ENCODE assay signal across 18 cellular contexts in genomic region chr18:58345064-58345463, GRCh38.
DNase-seq lines count a peak whose midpoint lies in the region; ATAC-seq, FAIRE-seq and TF ChIP-seq lines count a peak whose summit lies in the region.
"Had no signal": no experiment of that assay in that cellular context is flagged by ENCODE, and none has a peak within 500 bp of the region (broad histone marks: within the 10 kb centered on the region; RNA-seq: fewer than 3 reads in every experiment).

No MANE protein-coding gene starts in this region.

- no peak overlapping the region for H3K4me3 Mint-ChIP-seq in CD4-positive, alpha-beta memory T cell
- H3K4me3 Mint-ChIP-seq: activated CD8-positive, alpha-beta T cell treated with anti-CD3 and anti-CD28 coated beads for 36 hours; activated naive CD4-positive, alpha-beta T cell treated with anti-CD3 and anti-CD28 coated beads, Interleukin-2, amount 50 U/mL, for 24 hours; activated T-cell treated with anti-CD3 and anti-CD28 coated beads, Interleukin-2, amount 50 U/mL, for 4 hours had no signal

- intact Hi-C loops in psoas muscle (cut with DNase I), result no loop called here
- intact Hi-C loops in CD4-positive, alpha-beta memory T cell (cut with micrococcal nuclease), result no loop called here

- H3K9me3 ChIP-seq in HUES6 (ENCODE audit: control insufficient read depth, insufficient read depth, low read depth, low read length) (no peaks in the 10 kb centered on the region), psoas muscle (no peaks in the 10 kb centered on the region)
- no peaks in the 10 kb centered on the region for H3K9me3 ChIP-seq in CD4-positive, alpha-beta memory T cell (ENCODE audit: control insufficient read depth in 1 of 2, low read length in 2 of 2)

- H3K4me1 ChIP-seq in HUES6 (ENCODE audit: control insufficient read depth, insufficient read depth, low read length) (peaks cover 44% of the 10 kb centered on the region), psoas muscle (peaks cover 15% of the 10 kb centered on the region)
- H3K4me1 ChIP-seq in CD4-positive, alpha-beta memory T cell (ENCODE audit: insufficient read depth, low read length), result no peaks in the 10 kb centered on the region

- H3K4me3 ChIP-seq in HUES6 (ENCODE audit: low read depth, low read length) (no peak overlapping the region), psoas muscle (no peak overlapping the region)
- no peak overlapping the region for H3K4me3 ChIP-seq in CD4-positive, alpha-beta memory T cell (ENCODE audit: low read length in 2 of 2)

- H3K27ac Mint-ChIP-seq in CD4-positive, alpha-beta memory T cell, result no peak overlapping the region
- H3K27ac Mint-ChIP-seq: activated CD8-positive, alpha-beta T cell treated with anti-CD3 and anti-CD28 coated beads for 36 hours; activated naive CD4-positive, alpha-beta T cell treated with anti-CD3 and anti-CD28 coated beads, Interleukin-2, amount 50 U/mL, for 24 hours had no signal

- 41 to 73% (median 45%) methylated on average over 7 of the region's 7 CpGs for WGBS in psoas muscle, 3 donors

- FAIRE-seq in D721Med (lab: Jason Lieb, UNC), result no peak
- FAIRE-seq: islet of Langerhans had no signal

- H3K27ac ChIP-seq in HUES6 (ENCODE audit: low read depth, low read length), result peak overlapping the region; percentile 83
- H3K27ac ChIP-seq in psoas muscle, result peak overlapping the region; percentile 46
- no peak overlapping the region for H3K27ac ChIP-seq in CD4-positive, alpha-beta memory T cell (ENCODE audit: low read depth, low read length)
- H3K27ac ChIP-seq: brain microvascular endothelial cell, WERI-Rb-1 had no signal

- no peaks in the 10 kb centered on the region for H3K36me3 Mint-ChIP-seq in CD4-positive, alpha-beta memory T cell
- H3K36me3 Mint-ChIP-seq: activated naive CD4-positive, alpha-beta T cell treated with anti-CD3 and anti-CD28 coated beads, Interleukin-2, amount 50 U/mL, for 24 hours had no signal

- H3K4me1 Mint-ChIP-seq in CD4-positive, alpha-beta memory T cell, result no peaks in the 10 kb centered on the region
- H3K4me1 Mint-ChIP-seq: activated naive CD4-positive, alpha-beta T cell treated with anti-CD3 and anti-CD28 coated beads, Interleukin-2, amount 50 U/mL, for 24 hours had no signal

- CTCF ChIA-PET in CD4-positive, alpha-beta memory T cell (lab: Charles Lee; ENCODE audit: partially characterized antibody), result no interaction called here

- peaks cover 20% of the 10 kb centered on the region for H3K36me3 ChIP-seq in HUES6 (ENCODE audit: control insufficient read depth, insufficient read depth, low read length)
- peaks cover 2 to 37% of the 10 kb centered on the region in 2 donors for H3K36me3 ChIP-seq in psoas muscle (ENCODE audit: insufficient read depth in 1 of 2, low read depth in 1 of 2)
- H3K36me3 ChIP-seq in CD4-positive, alpha-beta memory T cell (ENCODE audit: insufficient read depth, low read length), result no peaks in the 10 kb centered on the region

- peak; percentile 85 for DNase-seq in NCI-H748 (lab: John Stamatoyannopoulos, UW; ENCODE audit: unreplicated experiment)
- peak; percentile 45 for DNase-seq in iPS DF 19.7 (ENCODE audit: low read depth, low spot score)
- DNase-seq in psoas muscle, result no peak
- DNase-seq in D721Med (ENCODE audit: insufficient read length, low spot score), result no peak
- DNase-seq in NCI-H345 (lab: John Stamatoyannopoulos, UW), result no peak
- DNase-seq in CD4-positive, alpha-beta memory T cell, result no peak
- DNase-seq: activated CD8-positive, alpha-beta T cell treated with anti-CD3 and anti-CD28 coated beads for 36 hours; activated T-cell treated with anti-CD3 and anti-CD28 coated beads, Interleukin-2, amount 50 U/mL, for 4 hours; brain microvascular endothelial cell; cortex of kidney; mammary epithelial cell; NCI-H2171; NK-92 treated with Interleukin-12 subunit alpha and Interleukin-12 subunit beta, amount 100 ng/mL, for 24 hours; WERI-Rb-1 had no signal

- no peak overlapping the region for H3K9ac ChIP-seq in HUES6 (ENCODE audit: low read length)

- H3K9me3 Mint-ChIP-seq in CD4-positive, alpha-beta memory T cell, result no peaks in the 10 kb centered on the region
- H3K9me3 Mint-ChIP-seq: activated CD8-positive, alpha-beta T cell treated with anti-CD3 and anti-CD28 coated beads for 36 hours; activated naive CD4-positive, alpha-beta T cell treated with anti-CD3 and anti-CD28 coated beads, Interleukin-2, amount 50 U/mL, for 24 hours; activated T-cell treated with anti-CD3 and anti-CD28 coated beads, Interleukin-2, amount 50 U/mL, for 4 hours had no signal

- POLR2A ChIA-PET in CD4-positive, alpha-beta memory T cell (lab: Charles Lee; ENCODE audit: partially characterized antibody), result no interaction called here

- H3K27me3 ChIP-seq in HUES6 (ENCODE audit: control insufficient read depth, insufficient read depth, low read length), result no peaks in the 10 kb centered on the region
- no peaks in the 10 kb centered on the region for H3K27me3 ChIP-seq in psoas muscle (ENCODE audit: insufficient read depth in 3 of 3, low read length in 2 of 3)
- no peaks in the 10 kb centered on the region for H3K27me3 ChIP-seq in CD4-positive, alpha-beta memory T cell (ENCODE audit: insufficient read depth, low read length)
- H3K27me3 ChIP-seq: brain microvascular endothelial cell had no signal

- TF ChIP-seq CTCF in psoas muscle (IDR thresholded peaks at IDR 0.05), result no peak
- no peak for TF ChIP-seq CTCF in D721Med (IDR thresholded peaks at IDR 0.05; ENCODE audit: insufficient read depth, missing control alignments)

- ATAC-seq in psoas muscle (no peak), HG02623 (IDR thresholded peaks at IDR 0.05; ENCODE audit: unreplicated experiment) (no peak)
- ATAC-seq: activated CD8-positive, alpha-beta T cell treated with anti-CD3 and anti-CD28 coated beads for 36 hours; activated T-cell treated with anti-CD3 and anti-CD28 coated beads, Interleukin-2, amount 50 U/mL, for 4 hours had no signal

- peaks cover 0 to 7% of the 10 kb centered on the region in 2 donors for H3K27me3 Mint-ChIP-seq in CD4-positive, alpha-beta memory T cell
- H3K27me3 Mint-ChIP-seq: activated CD8-positive, alpha-beta T cell treated with anti-CD3 and anti-CD28 coated beads for 36 hours; activated naive CD4-positive, alpha-beta T cell treated with anti-CD3 and anti-CD28 coated beads, Interleukin-2, amount 50 U/mL, for 24 hours had no signal

Comparison
In these comparisons a context has a peak if more than half of its experiments do, and no peak if none do; other contexts are left out.
1. DNase-seq: peak in NCI-H748 (single experiment) and iPS DF 19.7 (single experiment); none in psoas muscle (0 of 2), D721Med (single experiment), NCI-H345 (single experiment) and CD4-positive, alpha-beta memory T cell (0 of 5).